6 cellular contexts compared by ENCODE assay signal in genomic region chr3:10090774-10091173, GRCh38. TPM values are rescaled to one million over a fixed set of nuclear protein-coding genes. Genes with fewer than 3 reads are reported as not detected.
"Had no signal": no experiment of that assay in that cellular context is flagged by ENCODE, and none has a peak within 500 bp of the region (broad histone marks: within the 10 kb centered on the region; RNA-seq: fewer than 3 reads in every experiment).

No MANE protein-coding gene starts in this region.

RNA-seq across cellular contexts. Expression of gene FANCD2OS, which starts 17.3 kb away (rescaled TPM):
- total RNA-seq: GM23248, GM23338, H4, H7, H9, HFFc6 had no signal
- polyA plus RNA-seq: GM23248 had no signal
